12 cellular contexts compared by ENCODE assay signal in the genomic region with DNA sequence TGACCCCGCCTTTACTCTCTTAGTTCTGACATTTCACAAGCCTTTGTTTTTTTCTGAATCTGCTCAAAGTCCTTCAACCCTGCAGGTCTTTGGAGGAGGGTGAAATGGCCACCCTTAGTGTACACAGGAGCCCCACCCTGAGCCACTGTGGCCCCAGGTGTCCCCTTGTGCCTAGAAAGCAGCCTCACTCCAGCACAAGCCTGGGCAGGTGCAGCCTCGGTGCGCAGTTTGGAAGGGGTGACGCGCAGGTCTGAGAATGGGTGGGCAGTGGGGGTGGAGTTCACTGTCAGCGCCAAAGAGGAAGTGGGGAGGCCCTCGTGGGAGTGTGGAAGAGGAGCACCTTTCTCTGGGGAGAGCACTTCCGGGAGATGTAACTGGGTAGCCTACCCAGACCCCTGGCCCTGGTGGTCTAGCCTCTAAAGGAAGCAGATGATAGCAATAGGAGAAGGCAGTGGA. TPM values are rescaled to one million over a fixed set of nuclear protein-coding genes. Genes with fewer than 3 reads are reported as not detected.
DNase-seq lines count a peak whose midpoint lies in the region; ATAC-seq and TF ChIP-seq lines count a peak whose summit lies in the region.
"Had no signal": no experiment of that assay in that cellular context is flagged by ENCODE, and none has a peak within 500 bp of the region (broad histone marks: within the 10 kb centered on the region; RNA-seq: fewer than 3 reads in every experiment).

No MANE protein-coding gene starts in this region.

- H4K20me1 ChIP-seq in neural progenitor cell (ENCODE audit: low read depth), result peaks cover 81% of the 10 kb centered on the region

- no peak overlapping the region for H2AFZ ChIP-seq in neural progenitor cell (replicated peaks)

- H3K27me3 ChIP-seq in breast epithelium (no peaks in the 10 kb centered on the region), colonic mucosa (no peaks in the 10 kb centered on the region), neural progenitor cell (no peaks in the 10 kb centered on the region), psoas muscle (ENCODE audit: insufficient read depth in 3 of 3, low read length in 2 of 3) (no peaks in the 10 kb centered on the region)
- H3K27me3 ChIP-seq: dorsolateral prefrontal cortex had no signal

- H3K27ac ChIP-seq in breast epithelium (no peak overlapping the region), colonic mucosa (no peak overlapping the region), neural progenitor cell (no peak overlapping the region), psoas muscle (no peak overlapping the region)

- H3K9me3 Mint-ChIP-seq in MCF 10A (ENCODE audit: unreplicated experiment) (no peaks in the 10 kb centered on the region), neural progenitor cell (no peaks in the 10 kb centered on the region)
- no peaks in the 10 kb centered on the region for H3K9me3 Mint-ChIP-seq in stimulated activated naive CD8-positive, alpha-beta T cell treated with anti-CD3 and anti-CD28 coated beads, Interleukin-15, Interleukin-2, amounts not matched to agents 100 ng/mL and 50 ng/mL, for 24 hours
- H3K9me3 Mint-ChIP-seq: activated CD4-positive, alpha-beta T cell treated with anti-CD3 and anti-CD28 coated beads, Interleukin-2, amount 10 ng/mL, durations not matched to agents 24 days and 14 days; activated naive CD4-positive, alpha-beta T cell treated with anti-CD3 and anti-CD28 coated beads, Interleukin-2, amount 50 U/mL, for 72 hours had no signal

- no peak for TF ChIP-seq POLR2A in breast epithelium (IDR thresholded peaks at IDR 0.05)

- POLR2A ChIA-PET in MCF 10A (lab: Yijun Ruan, JAX), result no interaction called here

- DNase-seq in MCF 10A (ENCODE audit: unreplicated experiment), result no peak
- no peak for DNase-seq in breast epithelium (ENCODE audit: low spot score in 2 of 2)
- DNase-seq in MV-4-11 (lab: John Stamatoyannopoulos, UW), result peak; percentile 15
- peak; percentile 51 for DNase-seq in colonic mucosa
- DNase-seq in neural progenitor cell (ENCODE audit: low spot score), result no peak
- no peak for DNase-seq in psoas muscle
- DNase-seq: activated CD4-positive, alpha-beta T cell treated with anti-CD3 and anti-CD28 coated beads, Interleukin-2, amount 10 ng/mL, durations not matched to agents 24 days and 14 days; DND-41 had no signal

- CTCF ChIA-PET in MCF 10A (lab: Yijun Ruan, JAX), result interaction anchor here (0.5 to 1.1 kb wide), 2 partner anchors 87 to 102 kb away, joined by 3 read pairs; no protein-coding TSS in a partner anchor

- H3K4me3 ChIP-seq in breast epithelium (no peak overlapping the region), colonic mucosa (no peak overlapping the region), neural progenitor cell (no peak overlapping the region), psoas muscle (no peak overlapping the region)
- H3K4me3 ChIP-seq: dorsolateral prefrontal cortex had no signal

- H3K9ac ChIP-seq in colonic mucosa (ENCODE audit: low read depth in 2 of 2, low read length in 2 of 2) (no peak overlapping the region), neural progenitor cell (no peak overlapping the region)

- H3K4me1 ChIP-seq in breast epithelium (no peaks in the 10 kb centered on the region), colonic mucosa (peaks cover 11% of the 10 kb centered on the region), neural progenitor cell (peaks cover 28% of the 10 kb centered on the region), psoas muscle (peaks cover 60% of the 10 kb centered on the region)

- WGBS in psoas muscle, 3 donors, result 67 to 80% (median 73%) methylated on average over 8 of the region's 8 CpGs

- H3K79me2 ChIP-seq in neural progenitor cell (ENCODE audit: low read depth), result no peaks in the 10 kb centered on the region

- intact Hi-C loops in MCF 10A (cut with micrococcal nuclease) (no loop called here), breast epithelium (cut with DNase I; ENCODE audit: low total_unique reads) (no loop called here), colonic mucosa (cut with DNase I) (no loop called here), psoas muscle (cut with DNase I) (loop anchor here (2.0 to 10.0 kb wide), 2 partner anchors 16 to 230 kb away; partner anchors contain the start of gene DAB2IP (in 1 of the 2))

- no peaks in the 10 kb centered on the region for H3K9me3 ChIP-seq in breast epithelium
- H3K9me3 ChIP-seq in colonic mucosa, result no peaks in the 10 kb centered on the region
- no peaks in the 10 kb centered on the region for H3K9me3 ChIP-seq in neural progenitor cell (ENCODE audit: low read depth)
- no peaks in the 10 kb centered on the region for H3K9me3 ChIP-seq in psoas muscle

- no peak for TF ChIP-seq CTCF in MCF 10A (IDR thresholded peaks at IDR 0.05; ENCODE audit: unreplicated experiment)
- no peak for TF ChIP-seq CTCF in breast epithelium (IDR thresholded peaks at IDR 0.05)
- TF ChIP-seq CTCF in colonic mucosa (IDR thresholded peaks at IDR 0.05), result no peak
- TF ChIP-seq CTCF in neural progenitor cell (IDR thresholded peaks at IDR 0.05), result no peak
- TF ChIP-seq CTCF in psoas muscle (IDR thresholded peaks at IDR 0.05), result no peak

- ATAC-seq in HG03025 (IDR thresholded peaks at IDR 0.05; ENCODE audit: low FRiP score, unreplicated experiment), result no peak
- ATAC-seq in psoas muscle, result no peak

- H3K36me3 ChIP-seq in breast epithelium (no peaks in the 10 kb centered on the region), colonic mucosa (no peaks in the 10 kb centered on the region), neural progenitor cell (no peaks in the 10 kb centered on the region), psoas muscle (ENCODE audit: insufficient read depth in 1 of 2, low read depth in 1 of 2) (no peaks in the 10 kb centered on the region)

- H3K4me1 Mint-ChIP-seq in MCF 10A (ENCODE audit: insufficient read depth, unreplicated experiment), result peaks cover 15% of the 10 kb centered on the region
- peaks cover 13% of the 10 kb centered on the region for H3K4me1 Mint-ChIP-seq in stimulated activated naive CD8-positive, alpha-beta T cell treated with anti-CD3 and anti-CD28 coated beads, Interleukin-15, Interleukin-2, amounts not matched to agents 100 ng/mL and 50 ng/mL, for 24 hours (ENCODE audit: low read depth)
- peaks cover 73% of the 10 kb centered on the region for H3K4me1 Mint-ChIP-seq in neural progenitor cell

- peaks cover 2% of the 10 kb centered on the region for H3F3A ChIP-seq in neural progenitor cell (ENCODE audit: low read depth)

- no peak overlapping the region for H3K4me2 ChIP-seq in neural progenitor cell

- no TSS peak for BruUV-seq in MCF 10A (replicated peaks; lab: Mats Ljungman, UMichigan)

- H3K27me3 Mint-ChIP-seq in MCF 10A (ENCODE audit: insufficient read depth, unreplicated experiment) (no peaks in the 10 kb centered on the region), neural progenitor cell (ENCODE audit: insufficient read depth, low read depth) (peaks cover 9% of the 10 kb centered on the region)
- H3K27me3 Mint-ChIP-seq in stimulated activated naive CD8-positive, alpha-beta T cell treated with anti-CD3 and anti-CD28 coated beads, Interleukin-15, Interleukin-2, amounts not matched to agents 100 ng/mL and 50 ng/mL, for 24 hours, result peaks cover 3% of the 10 kb centered on the region

- H3K36me3 Mint-ChIP-seq in MCF 10A (ENCODE audit: insufficient read depth, unreplicated experiment) (no peaks in the 10 kb centered on the region), neural progenitor cell (no peaks in the 10 kb centered on the region)
- no peaks in the 10 kb centered on the region for H3K36me3 Mint-ChIP-seq in stimulated activated naive CD8-positive, alpha-beta T cell treated with anti-CD3 and anti-CD28 coated beads, Interleukin-15, Interleukin-2, amounts not matched to agents 100 ng/mL and 50 ng/mL, for 24 hours (ENCODE audit: low read depth)
- H3K36me3 Mint-ChIP-seq: activated naive CD4-positive, alpha-beta T cell treated with anti-CD3 and anti-CD28 coated beads, Interleukin-2, amount 50 U/mL, for 72 hours had no signal

- H3K4me3 Mint-ChIP-seq in MCF 10A (ENCODE audit: unreplicated experiment) (no peak overlapping the region), neural progenitor cell (no peak overlapping the region)
- H3K4me3 Mint-ChIP-seq in stimulated activated naive CD8-positive, alpha-beta T cell treated with anti-CD3 and anti-CD28 coated beads, Interleukin-15, Interleukin-2, amounts not matched to agents 100 ng/mL and 50 ng/mL, for 24 hours, result no peak overlapping the region
- H3K4me3 Mint-ChIP-seq: activated CD4-positive, alpha-beta T cell treated with anti-CD3 and anti-CD28 coated beads, Interleukin-2, amount 10 ng/mL, durations not matched to agents 24 days and 14 days had no signal

- peak overlapping the region; percentile 13 for H3K27ac Mint-ChIP-seq in MCF 10A (ENCODE audit: low read depth, unreplicated experiment)
- H3K27ac Mint-ChIP-seq in stimulated activated naive CD8-positive, alpha-beta T cell treated with anti-CD3 and anti-CD28 coated beads, Interleukin-15, Interleukin-2, amounts not matched to agents 100 ng/mL and 50 ng/mL, for 24 hours, result peak overlapping the region; percentile 55
- H3K27ac Mint-ChIP-seq in neural progenitor cell, result no peak overlapping the region
- H3K27ac Mint-ChIP-seq: activated CD4-positive, alpha-beta T cell treated with anti-CD3 and anti-CD28 coated beads, Interleukin-2, amount 10 ng/mL, durations not matched to agents 24 days and 14 days had no signal

RNA-seq across cellular contexts. Expression of gene DAB2IP, which starts 17.1 kb away (rescaled TPM):
- total RNA-seq in MCF 10A (2022) (15.5 and 17.0 TPM in 2 replicates), breast epithelium (10 to 100 TPM; 16.0 to 56.0 (median 55.8) TPM), colonic mucosa (100 to 1,000 TPM; 126 to 130 TPM), neural progenitor cell (ENCODE audit: low replicate concordance) (24.3 and 41.7 TPM in 2 replicates), psoas muscle (10 to 100 TPM; 33.4 to 66.2 (median 50.7) TPM)
- polyA plus RNA-seq in psoas muscle, result 10 to 100 TPM; 14.1 to 18.7 (median 14.4) TPM
- total RNA-seq: activated CD4-positive, alpha-beta T cell treated with anti-CD3 and anti-CD28 coated beads, Interleukin-2, amount 10 ng/mL, durations not matched to agents 24 days and 14 days had no signal

Comparison
In these comparisons a context has a peak if more than half of its experiments do, and no peak if none do; other contexts are left out.
1. DNase-seq: peak in MV-4-11 (single experiment) and colonic mucosa (single experiment); none in MCF 10A (single experiment), breast epithelium (0 of 2), neural progenitor cell (single experiment) and psoas muscle (0 of 2).
2. intact Hi-C loops: an anchor here in psoas muscle (2.0 to 10.0 kb wide); none called in MCF 10A, breast epithelium and colonic mucosa.